ENCODE assay signal across 28 cellular contexts in the genomic region with DNA sequence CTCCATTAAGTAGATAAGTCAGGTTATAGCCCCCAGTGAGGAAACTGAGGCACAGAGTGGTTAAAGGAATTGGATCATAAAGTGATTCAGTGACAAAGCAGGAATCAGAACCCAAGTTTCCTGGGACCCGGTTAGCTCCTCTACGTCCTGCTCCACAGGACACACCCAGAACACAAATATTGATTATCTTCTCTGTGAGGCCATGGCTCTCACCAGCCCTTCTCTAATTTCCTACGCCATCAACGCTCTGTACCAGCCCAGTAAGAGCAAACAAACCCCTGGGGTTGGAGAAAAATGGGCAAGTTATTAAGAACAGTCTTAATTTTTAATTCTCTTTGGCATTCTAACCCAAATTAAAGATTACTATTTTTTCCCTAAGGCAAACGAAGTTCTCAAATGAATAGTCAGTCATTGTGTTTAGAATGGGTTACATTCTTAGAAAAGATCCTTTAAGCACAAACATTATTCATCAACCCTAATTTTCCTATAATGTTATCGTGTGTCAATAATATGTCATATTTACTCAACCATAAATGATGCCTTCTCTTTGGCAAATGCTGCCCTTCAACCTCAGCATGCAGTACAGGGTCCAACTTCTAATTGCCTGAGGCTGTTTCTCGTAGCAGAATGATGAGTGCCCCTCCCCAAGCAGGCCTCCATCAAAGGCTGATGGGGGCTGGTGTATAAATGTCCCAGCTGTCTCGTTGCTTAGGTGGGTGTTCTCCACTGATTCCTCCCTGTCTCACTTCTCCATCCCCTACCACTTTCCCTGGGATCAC. TPM values are rescaled to one million over a fixed set of nuclear protein-coding genes. Genes with fewer than 3 reads are reported as not detected.
DNase-seq lines count a peak whose midpoint lies in the region; ATAC-seq and TF ChIP-seq lines count a peak whose summit lies in the region.
"Had no signal": no experiment of that assay in that cellular context is flagged by ENCODE, and none has a peak within 500 bp of the region (broad histone marks: within the 10 kb centered on the region; RNA-seq: fewer than 3 reads in every experiment).

No MANE protein-coding gene starts in this region.

- no peaks in the 10 kb centered on the region for H3K9me3 Mint-ChIP-seq in activated T-cell treated with anti-CD3 and anti-CD28 coated beads, Interleukin-2, amount 50 U/mL, for 72 hours
- no peaks in the 10 kb centered on the region for H3K9me3 Mint-ChIP-seq in effector memory CD8-positive, alpha-beta T cell
- H3K9me3 Mint-ChIP-seq: brain; nephron; stimulated activated memory B cell treated with anti-CD40 and anti-IgM and Interleukin-4, amounts not matched to agents 10 μg/mL and 1 μg/mL and 100 μg/mL, for 72 hours; T-cell had no signal

- H2AK5ac ChIP-seq in mesendoderm (ENCODE audit: low read length) = no peak overlapping the region

- no peak for TF ChIP-seq EP300 in stomach (IDR thresholded peaks at IDR 0.05)

- H3K27ac Mint-ChIP-seq in activated T-cell treated with anti-CD3 and anti-CD28 coated beads, Interleukin-2, amount 50 U/mL, for 72 hours = peak overlapping the region; percentile 43
- peak overlapping the region; percentile 7 to 44 for H3K27ac Mint-ChIP-seq in effector memory CD8-positive, alpha-beta T cell
- H3K27ac Mint-ChIP-seq: activated CD8-positive, alpha-beta T cell treated with anti-CD3 and anti-CD28 coated beads, Interleukin-2, amount 10 ng/mL, durations not matched to agents 7 days and 5 days; brain; nephron; T-cell had no signal

- no peaks in the 10 kb centered on the region for H3K79me1 ChIP-seq in mesendoderm (ENCODE audit: low read length)

- no peaks in the 10 kb centered on the region for H3K36me3 Mint-ChIP-seq in activated T-cell treated with anti-CD3 and anti-CD28 coated beads, Interleukin-2, amount 50 U/mL, for 72 hours (ENCODE audit: insufficient read depth in 2 of 2)
- peaks cover 23% of the 10 kb centered on the region for H3K36me3 Mint-ChIP-seq in effector memory CD8-positive, alpha-beta T cell (ENCODE audit: insufficient read depth)
- H3K36me3 Mint-ChIP-seq: brain, T-cell had no signal

- TF ChIP-seq POLR2A in stomach (IDR thresholded peaks at IDR 0.05) (no peak), uterus (IDR thresholded peaks at IDR 0.05) (no peak)

- ATAC-seq in activated T-cell treated with anti-CD3 and anti-CD28 coated beads, Interleukin-2, amount 50 U/mL, for 72 hours (replicated peaks in 1 of 2) = no peak
- no peak for ATAC-seq in effector memory CD8-positive, alpha-beta T cell (replicated peaks)
- ATAC-seq: activated CD8-positive, alpha-beta T cell treated with anti-CD3 and anti-CD28 coated beads, Interleukin-2, amount 10 ng/mL, durations not matched to agents 7 days and 5 days; heart right ventricle; left cardiac atrium; stimulated activated memory B cell treated with anti-CD40 and anti-IgM and Interleukin-4, amounts not matched to agents 10 μg/mL and 1 μg/mL and 100 μg/mL, for 72 hours; T-cell had no signal

- no peaks in the 10 kb centered on the region for H3K27me3 ChIP-seq in stomach
- no peaks in the 10 kb centered on the region for H3K27me3 ChIP-seq in mesendoderm (ENCODE audit: insufficient read depth, low read length, poor library complexity)
- no peaks in the 10 kb centered on the region for H3K27me3 ChIP-seq in uterus
- H3K27me3 ChIP-seq: adrenal gland, BLaER1, heart right ventricle, ovary, SJSA1, spleen had no signal

- 28 to 48% (median 45%) methylated on average over 8 of the region's 8 CpGs for whole genome bisulfite sequencing in stomach, 5 donors
- 100% methylated on average over 1 of the region's 8 CpGs for WGBS in mesendoderm (ENCODE audit: extremely low coverage, insufficient coverage, low lambda C conversion rate)

- H3K36me3 ChIP-seq in stomach (peaks cover 0 to 9% (median 4%) of the 10 kb centered on the region in 4 donors), mesendoderm (ENCODE audit: control insufficient read depth, insufficient read depth, low read length) (no peaks in the 10 kb centered on the region), uterus (no peaks in the 10 kb centered on the region)
- H3K36me3 ChIP-seq: adrenal gland, ovary, SJSA1 had no signal

- no peaks in the 10 kb centered on the region for H3K27me3 Mint-ChIP-seq in activated T-cell treated with anti-CD3 and anti-CD28 coated beads, Interleukin-2, amount 50 U/mL, for 72 hours (ENCODE audit: low read depth)
- H3K27me3 Mint-ChIP-seq in effector memory CD8-positive, alpha-beta T cell = no peaks in the 10 kb centered on the region
- H3K27me3 Mint-ChIP-seq: stimulated activated memory B cell treated with anti-CD40 and anti-IgM and Interleukin-4, amounts not matched to agents 10 μg/mL and 1 μg/mL and 100 μg/mL, for 72 hours; T-cell had no signal

- H3K18ac ChIP-seq in mesendoderm (ENCODE audit: low read length) = no peak overlapping the region

- no peaks in the 10 kb centered on the region for H3K79me2 ChIP-seq in mesendoderm (ENCODE audit: control insufficient read depth, insufficient read depth, low read length)

- H3K4me1 ChIP-seq in stomach = peaks cover 16 to 76% (median 45%) of the 10 kb centered on the region in 4 donors
- H3K4me1 ChIP-seq in mesendoderm (ENCODE audit: control insufficient read depth, low read depth, low read length) = peaks cover 2% of the 10 kb centered on the region
- H3K4me1 ChIP-seq in uterus = no peaks in the 10 kb centered on the region

- no peaks in the 10 kb centered on the region for H3K4me1 Mint-ChIP-seq in activated T-cell treated with anti-CD3 and anti-CD28 coated beads, Interleukin-2, amount 50 U/mL, for 72 hours (ENCODE audit: low read depth)
- peaks cover 11 to 12% of the 10 kb centered on the region in 2 donors for H3K4me1 Mint-ChIP-seq in effector memory CD8-positive, alpha-beta T cell (ENCODE audit: low read depth in 2 of 2)
- H3K4me1 Mint-ChIP-seq: stimulated activated memory B cell treated with anti-CD40 and anti-IgM and Interleukin-4, amounts not matched to agents 10 μg/mL and 1 μg/mL and 100 μg/mL, for 72 hours had no signal

- H3K4ac ChIP-seq in mesendoderm (ENCODE audit: low read depth, low read length) = no peak overlapping the region

- TF ChIP-seq CTCF in stomach (IDR thresholded peaks at IDR 0.05) (no peak), uterus (IDR thresholded peaks at IDR 0.05) (no peak)

- H2BK5ac ChIP-seq in mesendoderm (ENCODE audit: low read length) = no peak overlapping the region

- H3K4me3 Mint-ChIP-seq in activated T-cell treated with anti-CD3 and anti-CD28 coated beads, Interleukin-2, amount 50 U/mL, for 72 hours = no peak overlapping the region
- H3K4me3 Mint-ChIP-seq in effector memory CD8-positive, alpha-beta T cell = no peak overlapping the region
- H3K4me3 Mint-ChIP-seq: activated CD8-positive, alpha-beta T cell treated with anti-CD3 and anti-CD28 coated beads, Interleukin-2, amount 10 ng/mL, durations not matched to agents 7 days and 5 days; brain; nephron; stimulated activated memory B cell treated with anti-CD40 and anti-IgM and Interleukin-4, amounts not matched to agents 10 μg/mL and 1 μg/mL and 100 μg/mL, for 72 hours; T-cell had no signal

- no peak overlapping the region for H4K5ac ChIP-seq in mesendoderm (ENCODE audit: low read length)

- no peak overlapping the region for H2BK15ac ChIP-seq in mesendoderm (replicated peaks; ENCODE audit: low read depth)

- H3K56ac ChIP-seq in mesendoderm (ENCODE audit: low read length) = no peak overlapping the region

- no peaks in the 10 kb centered on the region for H3K9me3 ChIP-seq in stomach
- no peaks in the 10 kb centered on the region for H3K9me3 ChIP-seq in uterus
- H3K9me3 ChIP-seq: adrenal gland, BLaER1, heart right ventricle, ovary, SJSA1, spleen had no signal

- H3K27ac ChIP-seq in stomach (peak overlapping the region; percentile 77 to 88 (median 79)), mesendoderm (ENCODE audit: low read depth, low read length) (no peak overlapping the region), uterus (no peak overlapping the region)
- H3K27ac ChIP-seq: adrenal gland, BLaER1, heart right ventricle, KMS-11, ovary, SJSA1, spleen had no signal

- no peak overlapping the region for H3K9ac ChIP-seq in mesendoderm (ENCODE audit: low read length)
- H3K9ac ChIP-seq: BLaER1, KMS-11 had no signal

- no peak for DNase-seq in activated T-cell treated with anti-CD3 and anti-CD28 coated beads, Interleukin-2, amount 50 U/mL, for 72 hours
- no peak for DNase-seq in activated T-cell treated with anti-CD3 and anti-CD28 coated beads, Interleukin-2, amount 50 U/mL, for 48 hours
- peak; percentile 97 for DNase-seq in NCI-H146 (lab: John Stamatoyannopoulos, UW)
- no peak for DNase-seq in effector memory CD8-positive, alpha-beta T cell
- no peak for DNase-seq in stomach
- no peak for DNase-seq in mesendoderm
- DNase-seq in dedifferentiated amniotic fluid mesenchymal stem cell (ENCODE audit: extremely low spot score) = no peak
- no peak for DNase-seq in uterus
- DNase-seq: activated CD4-positive, CD25-positive, alpha-beta regulatory T cell treated with anti-CD3 and anti-CD28 coated beads, Interleukin-2, amount 50 U/mL, for 72 hours; activated CD8-positive, alpha-beta T cell treated with anti-CD3 and anti-CD28 coated beads, Interleukin-2, amount 10 ng/mL, durations not matched to agents 7 days and 5 days; activated naive CD4-positive, alpha-beta T cell; adrenal gland; effector memory CD4-positive, alpha-beta T cell; foreskin fibroblast; heart right ventricle; left cardiac atrium; mesenchymal stem cell; NCI-H2029; ovary; spleen; stimulated activated CD4-positive, alpha-beta T cell treated with anti-CD3 and anti-CD28 coated beads, Interleukin-2, amount 100 ng/mL, for 48 hours; T-cell had no signal

- H3K4me2 ChIP-seq in mesendoderm (ENCODE audit: low read length) = no peak overlapping the region
- H3K4me2 ChIP-seq: BLaER1, KMS-11 had no signal

- no peak overlapping the region for H4K8ac ChIP-seq in mesendoderm (ENCODE audit: low read depth, low read length)

- H3K4me3 ChIP-seq in stomach = no peak overlapping the region
- H3K4me3 ChIP-seq in mesendoderm (ENCODE audit: low read length) = no peak overlapping the region
- H3K4me3 ChIP-seq in uterus = no peak overlapping the region
- H3K4me3 ChIP-seq: adrenal gland, BLaER1, heart right ventricle, ovary, SJSA1, spleen had no signal

- no peak overlapping the region for H2BK120ac ChIP-seq in mesendoderm (ENCODE audit: low read depth, low read length)

- intact Hi-C loops in stomach (cut with DNase I; ENCODE audit: low total_unique reads) = no loop called here
- intact Hi-C loops in uterus (cut with DNase I; ENCODE audit: low total_unique reads) = no loop called here

- no peak overlapping the region for H3K23ac ChIP-seq in mesendoderm (ENCODE audit: low read length)

RNA-seq across cellular contexts. Expression of a gene that starts 25.4 kb away (rescaled TPM):
- 10 to 100 TPM; 72.8 to 76.7 TPM for total RNA-seq in activated T-cell treated with anti-CD3 and anti-CD28 coated beads, Interleukin-2, amount 50 U/mL, for 72 hours
- total RNA-seq in stomach (100 to 1,000 TPM in 3 of 5 donors, 10 to 100 TPM in 2; 69.4 to 343 (median 122) TPM), uterus (100 to 1,000 TPM in 2 of 4 donors, 10 to 100 TPM in 2; 86.8 to 210 (median 113) TPM)
- polyA plus RNA-seq in stomach = 10 to 100 TPM; 28.6 to 33.6 (median 32.3) TPM
- 54.1 TPM for polyA plus RNA-seq in mesendoderm (2013, experiment 1 of 2)
- 50.4 TPM for polyA plus RNA-seq in mesendoderm (2013, experiment 2 of 2)

Comparison
In these comparisons a context has a peak if more than half of its experiments do, and no peak if none do; other contexts are left out.
1. H3K27ac ChIP-seq: peak in stomach (5 of 5); none in mesendoderm (single experiment) and uterus (0 of 2).